8 cellular contexts compared by ENCODE assay signal in the genomic region with DNA sequence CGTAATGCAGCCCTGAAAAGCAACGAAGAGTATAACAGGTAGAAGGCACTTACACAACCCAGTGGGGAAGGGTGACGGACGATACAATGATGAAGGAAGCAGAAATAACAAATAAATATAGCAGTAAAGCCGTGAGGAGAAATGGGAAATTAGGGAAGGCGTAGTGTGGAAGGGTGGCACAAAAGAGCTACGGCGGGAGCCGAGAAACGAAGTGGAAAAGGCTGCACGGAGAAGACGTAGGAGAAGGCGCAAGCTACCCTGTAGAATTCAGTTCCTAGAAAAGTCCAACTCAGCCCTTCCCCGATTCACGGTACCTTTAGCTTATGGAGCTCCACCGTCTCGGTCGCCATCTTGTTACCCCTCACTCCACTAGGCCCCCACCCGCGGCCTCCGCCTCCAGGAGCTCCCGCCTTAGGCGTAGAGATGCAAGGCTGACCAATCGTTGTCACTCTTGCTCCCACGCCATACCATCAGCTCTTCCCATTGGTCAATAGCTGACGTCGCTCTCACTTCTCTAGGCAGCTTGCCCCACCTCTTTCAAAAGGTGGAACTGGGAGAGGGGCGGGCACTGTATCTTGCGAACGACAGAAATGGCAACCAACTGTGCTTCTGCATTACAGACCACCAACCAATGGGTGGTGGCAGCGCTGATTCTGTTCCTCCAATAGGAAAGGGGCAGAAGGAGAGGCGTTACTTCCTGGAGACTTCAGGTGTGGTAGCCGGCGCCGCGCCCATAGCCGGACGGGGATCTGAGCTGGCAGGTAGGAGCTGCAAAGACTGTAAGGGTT. TPM values are rescaled to one million over a fixed set of nuclear protein-coding genes. Genes with fewer than 3 reads are reported as not detected.
DNase-seq lines count a peak whose midpoint lies in the region; ATAC-seq, FAIRE-seq and TF ChIP-seq lines count a peak whose summit lies in the region.

A gene with protein sequence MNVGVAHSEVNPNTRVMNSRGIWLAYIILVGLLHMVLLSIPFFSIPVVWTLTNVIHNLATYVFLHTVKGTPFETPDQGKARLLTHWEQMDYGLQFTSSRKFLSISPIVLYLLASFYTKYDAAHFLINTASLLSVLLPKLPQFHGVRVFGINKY (plus strand): TSS at position 690 of the 788 bp plus-strand sequence. CDS start 959 bp downstream, outside the sequence.
A gene with protein sequence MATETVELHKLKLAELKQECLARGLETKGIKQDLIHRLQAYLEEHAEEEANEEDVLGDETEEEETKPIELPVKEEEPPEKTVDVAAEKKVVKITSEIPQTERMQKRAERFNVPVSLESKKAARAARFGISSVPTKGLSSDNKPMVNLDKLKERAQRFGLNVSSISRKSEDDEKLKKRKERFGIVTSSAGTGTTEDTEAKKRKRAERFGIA (minus strand): TSS at position 373 of the 788 bp plus-strand sequence. CDS start 23 bp downstream, at position 350.

- no peaks in the 10 kb centered on the region for H3K9me3 ChIP-seq in right atrium auricular region
- H3K9me3 ChIP-seq in psoas muscle = no peaks in the 10 kb centered on the region

- peak within 1 kb of the TSS; percentile 88 to 90 for H3K27ac ChIP-seq in right atrium auricular region
- H3K27ac ChIP-seq in psoas muscle = peak within 1 kb of the TSS; percentile 85

- H3K36me3 ChIP-seq in right atrium auricular region (peaks cover 43% of the 10 kb centered on the region), psoas muscle (ENCODE audit: insufficient read depth in 1 of 2, low read depth in 1 of 2) (peaks cover 15 to 62% of the 10 kb centered on the region in 2 donors)

- peak; percentile 96 for ATAC-seq in GM18505 (IDR thresholded peaks at IDR 0.05; ENCODE audit: unreplicated experiment)
- peak; percentile 96 for ATAC-seq in HG02970 (IDR thresholded peaks at IDR 0.05; ENCODE audit: low FRiP score, unreplicated experiment)
- ATAC-seq in psoas muscle = peak; percentile 98 to 99 (median 99)

- intact Hi-C loops in T-helper 2 cell treated with Interferon-gamma antibody and Interleukin-4, amounts not matched to agents 100 ng/mL and 5 ng/mL, for 36 hours (cut with micrococcal nuclease) = loop anchor here (1.0 to 10.0 kb wide), 10 partner anchors 12 to 817 kb away; a partner anchor contains a TSS
- intact Hi-C loops in psoas muscle (cut with DNase I) = loop anchor here (5.0 to 10.0 kb wide), 2 partner anchors 110 to 143 kb away; a partner anchor contains a TSS

- TF ChIP-seq CTCF in right atrium auricular region (IDR thresholded peaks at IDR 0.05) (no peak), psoas muscle (IDR thresholded peaks at IDR 0.05) (no peak)

- peak; percentile 44 for FAIRE-seq in urothelium cell line (lab: Jason Lieb, UNC)

- WGBS in psoas muscle, 3 donors = 0 to 1% (median 0%) methylated on average over 38 of the region's 38 CpGs

- H3K4me3 ChIP-seq in right atrium auricular region (peak within 1 kb of the TSS; percentile 84 to 91), psoas muscle (peak within 1 kb of the TSS; percentile 84)

- H3K27me3 ChIP-seq in right atrium auricular region = no peaks in the 10 kb centered on the region
- H3K27me3 ChIP-seq in psoas muscle (ENCODE audit: insufficient read depth in 3 of 3, low read length in 2 of 3) = no peaks in the 10 kb centered on the region

- H3K4me1 ChIP-seq in right atrium auricular region (peaks cover 0 to 50% of the 10 kb centered on the region in 2 donors), psoas muscle (peaks cover 37% of the 10 kb centered on the region)

- DNase-seq in NCI-H187 treated with DMSO at 0.1 percent for 48 hours (lab: John Stamatoyannopoulos, UW) (peak; percentile 99), anterior cingulate cortex (lab: John Stamatoyannopoulos, UW) (peak; percentile 80 to 100 (median 99)), right atrium auricular region (ENCODE audit: low spot score) (peak; percentile 100), psoas muscle (peak; percentile 95 to 96), urothelium cell line (ENCODE audit: low spot score) (peak; percentile 98)

- peak; percentile 87 for TF ChIP-seq POLR2A in GM18505 (IDR thresholded peaks at IDR 0.05; ENCODE audit: borderline replicate concordance, extremely low read depth, insufficient read depth, insufficient read length)

RNA-seq across cellular contexts. Expression of the first gene that starts in this region (rescaled TPM):
- 68.2 and 71.0 TPM in 2 replicates for total RNA-seq in T-helper 2 cell treated with Interferon-gamma antibody and Interleukin-4, amounts not matched to agents 100 ng/mL and 5 ng/mL, for 36 hours
- 10 to 100 TPM in 1 of 2 donors, 1 to 10 TPM in 1; 6.5 to 17.1 TPM for total RNA-seq in right atrium auricular region
- total RNA-seq in psoas muscle = 10 to 100 TPM; 12.6 to 27.2 (median 15.0) TPM
- polyA plus RNA-seq in psoas muscle = 10 to 100 TPM; 21.6 to 68.2 (median 24.3) TPM

RNA-seq across cellular contexts. Expression of the second gene that starts in this region (rescaled TPM):
- 76.1 and 84.4 TPM in 2 replicates for total RNA-seq in T-helper 2 cell treated with Interferon-gamma antibody and Interleukin-4, amounts not matched to agents 100 ng/mL and 5 ng/mL, for 36 hours
- total RNA-seq in right atrium auricular region = 10 to 100 TPM; 61.4 to 70.8 TPM
- total RNA-seq in psoas muscle = 10 to 100 TPM; 38.3 to 52.6 (median 43.0) TPM
- polyA plus RNA-seq in psoas muscle = 10 to 100 TPM; 72.6 to 98.0 (median 81.5) TPM

Comparison
In these comparisons a context has a peak if more than half of its experiments do, and no peak if none do; other contexts are left out.
1. Peak in every context shown above with its lines: DNase-seq, ATAC-seq, H3K4me3 ChIP-seq and H3K27ac ChIP-seq.